In genomic region chr9:35829764-35830096, GRCh38 we compare ENCODE assay signal across 8 cellular contexts. TPM values are rescaled to one million over a fixed set of nuclear protein-coding genes. Genes with fewer than 3 reads are reported as not detected.
DNase-seq lines count a peak whose midpoint lies in the region; ATAC-seq and TF ChIP-seq lines count a peak whose summit lies in the region.

No MANE protein-coding gene starts in this region.

- peaks cover 39% of the 10 kb centered on the region for H3K4me1 ChIP-seq in skeletal muscle satellite cell (ENCODE audit: control insufficient read depth, insufficient read depth, low read length)

- peak overlapping the region; percentile 99 for H3K4me2 ChIP-seq in skeletal muscle satellite cell (ENCODE audit: low read length)

- peak overlapping the region; percentile 67 for H3K4me3 ChIP-seq in H7 (ENCODE audit: insufficient read depth, low read depth, low read length)
- H3K4me3 ChIP-seq in foreskin fibroblast (ENCODE audit: low read depth in 1 of 2, low read length in 2 of 2), result peak overlapping the region; percentile 64 to 71
- H3K4me3 ChIP-seq in skeletal muscle satellite cell (ENCODE audit: low read length), result peak overlapping the region; percentile 94

- H3K36me3 ChIP-seq in H7 (replicated peaks; ENCODE audit: control insufficient read depth, insufficient read depth, low read length) (no peaks in the 10 kb centered on the region), skeletal muscle satellite cell (ENCODE audit: insufficient read depth, low read length) (no peaks in the 10 kb centered on the region)

- peak overlapping the region; percentile 98 for H3K27ac Mint-ChIP-seq in T-helper 17 cell

- ATAC-seq in T-helper 17 cell (no peak), HG02588 (IDR thresholded peaks at IDR 0.05; ENCODE audit: unreplicated experiment) (no peak), HG02981 (IDR thresholded peaks at IDR 0.05; ENCODE audit: unreplicated experiment) (no peak)

- H3K36me3 Mint-ChIP-seq in T-helper 17 cell (ENCODE audit: low read depth), result no peaks in the 10 kb centered on the region

- H3K27me3 ChIP-seq in H7 (ENCODE audit: control insufficient read depth, insufficient read depth, low read length) (no peaks in the 10 kb centered on the region; the same call in 1 of the 2 replicates), skeletal muscle satellite cell (ENCODE audit: control insufficient read depth, insufficient read depth, low read length) (no peaks in the 10 kb centered on the region)

- no peaks in the 10 kb centered on the region for H3K9me3 ChIP-seq in T-helper 17 cell (ENCODE audit: control insufficient read depth, low read length, poor library complexity, severe bottlenecking)
- no peaks in the 10 kb centered on the region for H3K9me3 ChIP-seq in skeletal muscle satellite cell (replicated peaks; ENCODE audit: low read length)

- H3K27me3 Mint-ChIP-seq in T-helper 17 cell, result no peaks in the 10 kb centered on the region

- H3K9ac ChIP-seq in skeletal muscle satellite cell (ENCODE audit: low read depth, low read length), result peak overlapping the region; percentile 87

- peak overlapping the region; percentile 88 for H3K4me3 Mint-ChIP-seq in T-helper 17 cell

- DNase-seq in H7 (no peak), T-helper 17 cell (no peak), foreskin fibroblast (no peak), SIG-M5 (lab: John Stamatoyannopoulos, UW) (no peak), SIG-M5 treated with dmso at 0.1 percent for 504 hours (lab: John Stamatoyannopoulos, UW; ENCODE audit: unreplicated experiment) (no peak)

- TF ChIP-seq CTCF in foreskin fibroblast (IDR thresholded peaks at IDR 0.05; ENCODE audit: low read depth, low read length), result no peak

- peaks cover 46% of the 10 kb centered on the region for H3K4me1 Mint-ChIP-seq in T-helper 17 cell

RNA-seq across cellular contexts. Expression of gene TMEM8B, which starts 0.7 kb away (rescaled TPM):
- total RNA-seq in H7 (2014; rRNA removed; shearing (Covaris generic)), result 2.0 and 3.1 TPM in 2 replicates
- total RNA-seq in T-helper 17 cell, result 1 to 10 TPM; 4.5 to 7.1 TPM
- total RNA-seq in skeletal muscle satellite cell (2012; rRNA removed), result 1.1 and 1.3 TPM in 2 replicates

RNA-seq across cellular contexts. Expression of gene FAM221B, which starts 1.2 kb away (rescaled TPM):
- not detected in 2 replicates for total RNA-seq in H7 (2014; rRNA removed; shearing (Covaris generic))
- not detected for total RNA-seq in T-helper 17 cell
- not detected in 2 replicates for total RNA-seq in skeletal muscle satellite cell (2012; rRNA removed)

RNA-seq across cellular contexts. Expression of gene HINT2, which starts 14.9 kb away (rescaled TPM):
- 46.9 and 53.8 TPM in 2 replicates for total RNA-seq in H7 (2014; rRNA removed; shearing (Covaris generic))
- total RNA-seq in T-helper 17 cell, result 10 to 100 TPM; 15.0 to 20.5 TPM
- total RNA-seq in skeletal muscle satellite cell (2012; rRNA removed), result 13.4 and 17.7 TPM in 2 replicates

RNA-seq across cellular contexts. Expression of gene SPAG8, which starts 17.7 kb away (rescaled TPM):
- 0.15 and 0.55 TPM in 2 replicates for total RNA-seq in H7 (2014; rRNA removed; shearing (Covaris generic))
- total RNA-seq in T-helper 17 cell, result under 1 TPM; 0.81 to 0.97 TPM
- total RNA-seq in skeletal muscle satellite cell (2012; rRNA removed), result 0.25 and 0.87 TPM in 2 replicates

RNA-seq across cellular contexts. Expression of gene NPR2, which starts 38.3 kb away (rescaled TPM):
- total RNA-seq in H7 (2014; rRNA removed; shearing (Covaris generic)), result 6.4 and 7.5 TPM in 2 replicates
- total RNA-seq in T-helper 17 cell, result 1 to 10 TPM; 3.8 to 4.0 TPM
- 8.1 and 12.7 TPM in 2 replicates for total RNA-seq in skeletal muscle satellite cell (2012; rRNA removed)
